11 cellular contexts compared by ENCODE assay signal in the genomic region with DNA sequence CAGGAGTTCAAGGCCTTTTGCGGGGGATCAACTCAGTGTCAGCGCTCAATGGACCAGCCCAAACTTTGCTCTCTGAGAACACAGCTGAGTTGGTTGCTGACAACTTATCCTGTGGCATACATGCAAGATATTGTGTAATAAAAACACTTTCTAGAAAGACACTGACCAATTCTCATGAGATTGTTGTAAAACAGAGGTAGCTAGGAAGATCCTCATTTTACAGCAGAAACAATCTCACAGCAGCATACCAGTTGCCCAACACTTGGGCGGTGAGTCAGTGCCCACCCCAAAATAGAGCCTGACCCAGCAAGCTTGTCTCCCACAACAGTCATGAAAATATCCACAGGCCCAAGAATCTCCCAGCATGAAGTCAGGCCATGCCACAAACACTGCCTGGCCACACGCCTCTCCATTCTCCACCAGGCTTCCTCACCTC. TPM values are rescaled to one million over a fixed set of nuclear protein-coding genes. Genes with fewer than 3 reads are reported as not detected.
A peak's percentile ranks its signal among the peaks of the same experiment; 100 is the strongest.
DNase-seq lines count a peak whose midpoint lies in the region; ATAC-seq and TF ChIP-seq lines count a peak whose summit lies in the region.
"Had no signal": no experiment of that assay in that cellular context is flagged by ENCODE, and none has a peak within 500 bp of the region (broad histone marks: within the 10 kb centered on the region; RNA-seq: fewer than 3 reads in every experiment).

No MANE protein-coding gene starts in this region.

- no peak overlapping the region for H3K4me3 ChIP-seq in epithelial cell of esophagus (ENCODE audit: low read length)
- no peak overlapping the region for H3K4me3 ChIP-seq in CD8-positive, alpha-beta memory T cell (ENCODE audit: low read length)

- TF ChIP-seq CTCF in epithelial cell of esophagus (IDR thresholded peaks at IDR 0.05; ENCODE audit: insufficient read depth, low read depth, low read length, missing control alignments), result no peak

- H3K36me3 Mint-ChIP-seq in naive thymus-derived CD8-positive, alpha-beta T cell, result peaks cover 0 to 30% (median 0%) of the 10 kb centered on the region in 3 donors
- peaks cover 19% of the 10 kb centered on the region for H3K36me3 Mint-ChIP-seq in activated CD4-positive, alpha-beta memory T cell treated with anti-CD3 and anti-CD28 coated beads for 36 hours
- peaks cover 0 to 24% (median 8%) of the 10 kb centered on the region in 3 donors for H3K36me3 Mint-ChIP-seq in CD8-positive, alpha-beta memory T cell
- H3K36me3 Mint-ChIP-seq: natural killer cell had no signal

- peaks cover 44% of the 10 kb centered on the region for H3K4me1 ChIP-seq in CD8-positive, alpha-beta memory T cell (ENCODE audit: insufficient read depth, low read length)

- intact Hi-C loops in activated CD4-positive, alpha-beta memory T cell treated with anti-CD3 and anti-CD28 coated beads for 36 hours (cut with micrococcal nuclease), result no loop called here

- CTCF ChIA-PET in activated CD4-positive, alpha-beta memory T cell treated with anti-CD3 and anti-CD28 coated beads for 36 hours (lab: Charles Lee), result interaction anchor here (1.6 kb wide), 1 partner anchor 10 kb away, joined by 3 read pairs; no protein-coding TSS in a partner anchor
- CTCF ChIA-PET in CD8-positive, alpha-beta memory T cell (lab: Charles Lee), result interaction anchor here (1.0 to 1.5 kb wide), 3 partner anchors 8 to 22 kb away, joined by 3 to 4 read pairs (median 3); no protein-coding TSS in a partner anchor

- no peaks in the 10 kb centered on the region for H3K9me3 Mint-ChIP-seq in naive thymus-derived CD8-positive, alpha-beta T cell
- H3K9me3 Mint-ChIP-seq in activated CD4-positive, alpha-beta memory T cell treated with anti-CD3 and anti-CD28 coated beads for 36 hours, result no peaks in the 10 kb centered on the region
- no peaks in the 10 kb centered on the region for H3K9me3 Mint-ChIP-seq in CD8-positive, alpha-beta memory T cell
- H3K9me3 Mint-ChIP-seq: natural killer cell had no signal

- H3K27ac Mint-ChIP-seq in naive thymus-derived CD8-positive, alpha-beta T cell, result peak overlapping the region in 7 of 10 donors; percentile 11 to 87 (median 57)
- no peak overlapping the region for H3K27ac Mint-ChIP-seq in activated CD4-positive, alpha-beta memory T cell treated with anti-CD3 and anti-CD28 coated beads for 36 hours
- peak overlapping the region in 1 of 8 donors; percentile 43 for H3K27ac Mint-ChIP-seq in CD8-positive, alpha-beta memory T cell

- no peaks in the 10 kb centered on the region for H3K27me3 ChIP-seq in CD8-positive, alpha-beta memory T cell (ENCODE audit: insufficient read depth, low read length, poor library complexity, severe bottlenecking)

- POLR2A ChIA-PET in naive thymus-derived CD8-positive, alpha-beta T cell (lab: Charles Lee), result interaction anchor here (1.0 to 1.3 kb wide), 2 partner anchors 28 to 97 kb away, joined by 4 to 6 read pairs; no protein-coding TSS in a partner anchor
- POLR2A ChIA-PET in activated CD4-positive, alpha-beta memory T cell treated with anti-CD3 and anti-CD28 coated beads for 36 hours (lab: Charles Lee), result interaction anchor here (0.8 kb wide), 1 partner anchor 98 kb away, joined by 3 read pairs; a partner anchor contains a TSS
- POLR2A ChIA-PET in CD8-positive, alpha-beta memory T cell (lab: Charles Lee), result no interaction called here

- H3K27me3 Mint-ChIP-seq in naive thymus-derived CD8-positive, alpha-beta T cell, result no peaks in the 10 kb centered on the region
- H3K27me3 Mint-ChIP-seq in activated CD4-positive, alpha-beta memory T cell treated with anti-CD3 and anti-CD28 coated beads for 36 hours, result no peaks in the 10 kb centered on the region
- peaks cover 0 to 2% of the 10 kb centered on the region in 2 donors for H3K27me3 Mint-ChIP-seq in CD8-positive, alpha-beta memory T cell

- no peak overlapping the region for H3K27ac ChIP-seq in CD8-positive, alpha-beta memory T cell (ENCODE audit: low read depth, low read length)

- peak overlapping the region in 3 of 10 donors; percentile 1 to 54 (median 8) for H3K4me3 Mint-ChIP-seq in naive thymus-derived CD8-positive, alpha-beta T cell
- H3K4me3 Mint-ChIP-seq in activated CD4-positive, alpha-beta memory T cell treated with anti-CD3 and anti-CD28 coated beads for 36 hours, result no peak overlapping the region
- H3K4me3 Mint-ChIP-seq in CD8-positive, alpha-beta memory T cell, result no peak overlapping the region
- H3K4me3 Mint-ChIP-seq: natural killer cell had no signal

- no peaks in the 10 kb centered on the region for H3K36me3 ChIP-seq in CD8-positive, alpha-beta memory T cell (ENCODE audit: insufficient read depth, low read length)

- DNase-seq in CD1c-positive myeloid dendritic cell (ENCODE audit: extremely low spot score), result peak; percentile 94
- DNase-seq in NOMO-1 treated with dmso at 0.1 percent for 144 hours (lab: John Stamatoyannopoulos, UW; ENCODE audit: unreplicated experiment), result peak; percentile 96
- DNase-seq in epithelial cell of esophagus (ENCODE audit: low read depth), result peak; percentile 89
- no peak for DNase-seq in naive thymus-derived CD8-positive, alpha-beta T cell
- no peak for DNase-seq in activated CD4-positive, alpha-beta memory T cell treated with anti-CD3 and anti-CD28 coated beads for 36 hours
- no peak for DNase-seq in activated CD8-positive, alpha-beta memory T cell treated with anti-CD3 and anti-CD28 coated beads for 24 hours
- no peak for DNase-seq in CD8-positive, alpha-beta memory T cell
- DNase-seq: natural killer cell, NCI-H1417 treated with DMSO at 0.1 percent for 48 hours had no signal

- H3K4me1 Mint-ChIP-seq in naive thymus-derived CD8-positive, alpha-beta T cell, result peaks cover 48 to 91% (median 84%) of the 10 kb centered on the region in 4 donors
- peaks cover 75% of the 10 kb centered on the region for H3K4me1 Mint-ChIP-seq in activated CD4-positive, alpha-beta memory T cell treated with anti-CD3 and anti-CD28 coated beads for 36 hours (ENCODE audit: low read depth)
- H3K4me1 Mint-ChIP-seq in CD8-positive, alpha-beta memory T cell, result peaks cover 49 to 85% (median 63%) of the 10 kb centered on the region in 3 donors

- ATAC-seq in naive thymus-derived CD8-positive, alpha-beta T cell, result no peak
- no peak for ATAC-seq in GM18861 (IDR thresholded peaks at IDR 0.05; ENCODE audit: unreplicated experiment)
- ATAC-seq: HCT116 had no signal

- H3K9me3 ChIP-seq in CD8-positive, alpha-beta memory T cell (ENCODE audit: low read length), result no peaks in the 10 kb centered on the region

RNA-seq across cellular contexts. Expression of a gene that starts 18.2 kb away (rescaled TPM):
- 10 to 100 TPM; 58.9 to 59.0 TPM for total RNA-seq in naive thymus-derived CD8-positive, alpha-beta T cell
- polyA plus RNA-seq in naive thymus-derived CD8-positive, alpha-beta T cell, result 10 to 100 TPM in 2 of 3 donors, 1 to 10 TPM in 1; 7.6 to 20.7 (median 18.6) TPM
- 10 to 100 TPM; 63.5 to 65.2 TPM for total RNA-seq in activated CD4-positive, alpha-beta memory T cell treated with anti-CD3 and anti-CD28 coated beads for 36 hours
- total RNA-seq in CD8-positive, alpha-beta memory T cell, result 10 to 100 TPM; 31.0 to 31.3 TPM
- 9.1 TPM for polyA plus RNA-seq in CD8-positive, alpha-beta memory T cell

Comparison
In these comparisons a context has a peak if more than half of its experiments do, and no peak if none do; other contexts are left out.
1. DNase-seq: peak in CD1c-positive myeloid dendritic cell (single experiment), NOMO-1 treated with dmso at 0.1 percent for 144 hours (single experiment) and epithelial cell of esophagus (single experiment); none in naive thymus-derived CD8-positive, alpha-beta T cell (0 of 10), activated CD4-positive, alpha-beta memory T cell treated with anti-CD3 and anti-CD28 coated beads for 36 hours (single experiment), activated CD8-positive, alpha-beta memory T cell treated with anti-CD3 and anti-CD28 coated beads for 24 hours (single experiment) and CD8-positive, alpha-beta memory T cell (0 of 5).